Comparison of ENCODE assay signal across 13 cellular contexts in the genomic region with DNA sequence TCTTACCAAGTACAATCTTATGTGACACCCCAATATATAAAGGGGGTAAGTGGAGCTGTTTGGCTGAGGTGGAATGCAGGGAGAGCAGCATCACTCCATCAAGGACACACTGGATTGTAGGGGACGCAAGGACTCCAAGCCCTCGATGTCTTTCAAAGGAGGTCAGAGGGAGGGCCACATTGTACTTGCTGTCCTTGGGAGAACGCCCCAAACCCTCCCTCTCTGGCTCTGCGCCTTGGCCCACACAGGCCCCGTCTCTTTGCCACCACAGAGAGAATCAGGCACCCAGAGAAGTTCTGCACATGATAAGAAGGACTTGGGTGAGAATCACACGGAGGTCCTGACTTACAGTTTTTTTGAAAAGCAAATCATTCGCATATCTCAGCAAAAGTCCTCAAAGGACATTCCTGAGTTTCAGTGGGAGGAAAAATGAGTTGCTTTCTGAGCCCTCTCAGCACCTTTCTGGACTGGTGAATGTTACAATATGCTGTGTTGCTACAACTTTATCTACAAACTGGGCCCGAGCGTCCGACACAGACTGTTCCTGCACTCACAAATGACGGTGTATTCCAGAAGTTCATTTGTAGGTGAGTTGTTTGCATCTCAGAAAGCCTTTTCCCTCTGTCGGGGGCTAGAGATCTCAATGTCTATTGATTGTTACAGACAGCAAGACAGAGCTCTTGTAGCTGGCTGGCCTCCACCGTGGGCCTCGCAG.
"Had no signal": no experiment of that assay in that cellular context is flagged by ENCODE, and none has a peak within 500 bp of the region (broad histone marks: within the 10 kb centered on the region; RNA-seq: fewer than 3 reads in every experiment).

No MANE protein-coding gene starts in this region.

- ATAC-seq: left lung had no signal

- DNase-seq: activated gamma-delta T cell treated with Interleukin-2 at 50 U/mL for 16 hours; activated T-cell treated with anti-CD3 and anti-CD28 coated beads, Interleukin-2, amount 50 U/mL, for 1 hour; esophagus squamous epithelium; left lung; nephron progenitor cell; stimulated activated CD4-positive, alpha-beta T cell treated with anti-CD3 and anti-CD28 coated beads, Interleukin-2, amount 100 ng/mL, for 48 hours; stimulated activated CD8-positive, alpha-beta memory T cell treated with anti-CD3 and anti-CD28 coated beads, Interleukin-4, amount 100 ng/mL, for 48 hours; stimulated activated naive CD4-positive, alpha-beta T cell; T-helper 9 cell; tibial artery had no signal

- H3K36me3 Mint-ChIP-seq: activated naive CD4-positive, alpha-beta T cell treated with anti-CD3 and anti-CD28 coated beads, Interleukin-2, amount 50 U/mL, for 24 hours had no signal

- H3K4me1 Mint-ChIP-seq: activated naive CD4-positive, alpha-beta T cell treated with anti-CD3 and anti-CD28 coated beads, Interleukin-2, amount 50 U/mL, for 24 hours; central memory CD8-positive, alpha-beta T cell had no signal

- H3K4me3 Mint-ChIP-seq: activated naive CD4-positive, alpha-beta T cell treated with anti-CD3 and anti-CD28 coated beads, Interleukin-2, amount 50 U/mL, for 24 hours; central memory CD8-positive, alpha-beta T cell; nephron progenitor cell; WTC11 had no signal

- H3K27ac Mint-ChIP-seq: activated naive CD4-positive, alpha-beta T cell treated with anti-CD3 and anti-CD28 coated beads, Interleukin-2, amount 50 U/mL, for 24 hours; nephron progenitor cell had no signal
